ENCODE assay signal across 1 cellular context in genomic region chr14:74951443-74952194, GRCh38.
TF ChIP-seq lines count a peak whose summit lies in the region.

No MANE protein-coding gene starts in this region.

TF ChIP-seq in HepG2, 621 proteins besides CTCF, POLR2A, EP300 and RAD21 (continued from another document):
- TF ChIP-seq, protein P1, sequence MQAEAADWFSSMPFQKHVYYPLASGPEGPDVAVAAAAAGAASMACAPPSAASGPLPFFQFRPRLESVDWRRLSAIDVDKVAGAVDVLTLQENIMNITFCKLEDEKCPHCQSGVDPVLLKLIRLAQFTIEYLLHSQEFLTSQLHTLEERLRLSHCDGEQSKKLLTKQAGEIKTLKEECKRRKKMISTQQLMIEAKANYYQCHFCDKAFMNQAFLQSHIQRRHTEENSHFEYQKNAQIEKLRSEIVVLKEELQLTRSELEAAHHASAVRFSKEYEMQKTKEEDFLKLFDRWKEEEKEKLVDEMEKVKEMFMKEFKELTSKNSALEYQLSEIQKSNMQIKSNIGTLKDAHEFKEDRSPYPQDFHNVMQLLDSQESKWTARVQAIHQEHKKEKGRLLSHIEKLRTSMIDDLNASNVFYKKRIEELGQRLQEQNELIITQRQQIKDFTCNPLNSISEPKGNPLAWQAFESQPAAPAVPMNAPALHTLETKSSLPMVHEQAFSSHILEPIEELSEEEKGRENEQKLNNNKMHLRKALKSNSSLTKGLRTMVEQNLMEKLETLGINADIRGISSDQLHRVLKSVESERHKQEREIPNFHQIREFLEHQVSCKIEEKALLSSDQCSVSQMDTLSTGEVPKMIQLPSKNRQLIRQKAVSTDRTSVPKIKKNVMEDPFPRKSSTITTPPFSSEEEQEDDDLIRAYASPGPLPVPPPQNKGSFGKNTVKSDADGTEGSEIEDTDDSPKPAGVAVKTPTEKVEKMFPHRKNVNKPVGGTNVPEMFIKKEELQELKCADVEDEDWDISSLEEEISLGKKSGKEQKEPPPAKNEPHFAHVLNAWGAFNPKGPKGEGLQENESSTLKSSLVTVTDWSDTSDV (CRISPR knock-in tag; IDR thresholded peaks at IDR 0.05), result no peak
- TF ChIP-seq AGO1 (IDR thresholded peaks at IDR 0.05; ENCODE audit: low read depth, low read length, poor library complexity, severe bottlenecking) (peak; percentile 56), CHD4 (IDR thresholded peaks at IDR 0.05; ENCODE audit: borderline replicate concordance, low read length) (no peak), FOXC1 (CRISPR knock-in tag; IDR thresholded peaks at IDR 0.05; ENCODE audit: borderline replicate concordance) (no peak), HHEX (CRISPR knock-in tag; IDR thresholded peaks at IDR 0.05) (no peak), ZNF138 (CRISPR knock-in tag; IDR thresholded peaks at IDR 0.05; ENCODE audit: low read depth) (no peak), POLR2G (IDR thresholded peaks at IDR 0.05; ENCODE audit: low read depth, low read length) (peak; percentile 24), ZBTB7B (CRISPR knock-in tag; IDR thresholded peaks at IDR 0.05) (peak; percentile 85), MED13 (CRISPR knock-in tag; IDR thresholded peaks at IDR 0.05) (no peak), ATF1 (CRISPR knock-in tag; IDR thresholded peaks at IDR 0.05) (no peak), ZIK1 (CRISPR knock-in tag; IDR thresholded peaks at IDR 0.05; ENCODE audit: borderline replicate concordance, low read depth) (peak; percentile 16; the same call in 1 of the 2 replicates), JUN (CRISPR knock-in tag; IDR thresholded peaks at IDR 0.05) (no peak), CHCHD3 (CRISPR knock-in tag; IDR thresholded peaks at IDR 0.05) (0 out of 2 replicates have a peak, but pooled peaks have one; percentile 75), EHMT2 (IDR thresholded peaks at IDR 0.05; ENCODE audit: borderline replicate concordance, low read depth, low read length) (no peak)
- TF ChIP-seq, protein P2, sequence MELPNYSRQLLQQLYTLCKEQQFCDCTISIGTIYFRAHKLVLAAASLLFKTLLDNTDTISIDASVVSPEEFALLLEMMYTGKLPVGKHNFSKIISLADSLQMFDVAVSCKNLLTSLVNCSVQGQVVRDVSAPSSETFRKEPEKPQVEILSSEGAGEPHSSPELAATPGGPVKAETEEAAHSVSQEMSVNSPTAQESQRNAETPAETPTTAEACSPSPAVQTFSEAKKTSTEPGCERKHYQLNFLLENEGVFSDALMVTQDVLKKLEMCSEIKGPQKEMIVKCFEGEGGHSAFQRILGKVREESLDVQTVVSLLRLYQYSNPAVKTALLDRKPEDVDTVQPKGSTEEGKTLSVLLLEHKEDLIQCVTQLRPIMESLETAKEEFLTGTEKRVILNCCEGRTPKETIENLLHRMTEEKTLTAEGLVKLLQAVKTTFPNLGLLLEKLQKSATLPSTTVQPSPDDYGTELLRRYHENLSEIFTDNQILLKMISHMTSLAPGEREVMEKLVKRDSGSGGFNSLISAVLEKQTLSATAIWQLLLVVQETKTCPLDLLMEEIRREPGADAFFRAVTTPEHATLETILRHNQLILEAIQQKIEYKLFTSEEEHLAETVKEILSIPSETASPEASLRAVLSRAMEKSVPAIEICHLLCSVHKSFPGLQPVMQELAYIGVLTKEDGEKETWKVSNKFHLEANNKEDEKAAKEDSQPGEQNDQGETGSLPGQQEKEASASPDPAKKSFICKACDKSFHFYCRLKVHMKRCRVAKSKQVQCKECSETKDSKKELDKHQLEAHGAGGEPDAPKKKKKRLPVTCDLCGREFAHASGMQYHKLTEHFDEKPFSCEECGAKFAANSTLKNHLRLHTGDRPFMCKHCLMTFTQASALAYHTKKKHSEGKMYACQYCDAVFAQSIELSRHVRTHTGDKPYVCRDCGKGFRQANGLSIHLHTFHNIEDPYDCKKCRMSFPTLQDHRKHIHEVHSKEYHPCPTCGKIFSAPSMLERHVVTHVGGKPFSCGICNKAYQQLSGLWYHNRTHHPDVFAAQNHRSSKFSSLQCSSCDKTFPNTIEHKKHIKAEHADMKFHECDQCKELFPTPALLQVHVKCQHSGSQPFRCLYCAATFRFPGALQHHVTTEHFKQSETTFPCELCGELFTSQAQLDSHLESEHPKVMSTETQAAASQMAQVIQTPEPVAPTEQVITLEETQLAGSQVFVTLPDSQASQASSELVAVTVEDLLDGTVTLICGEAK (IDR thresholded peaks at IDR 0.05), result no peak
- TF ChIP-seq, protein P2 (CRISPR knock-in tag; IDR thresholded peaks at IDR 0.05), result 0 out of 2 replicates have a peak, but pooled peaks have one; percentile 38
TF ChIP-seq in HepG2: peak in this region for 85.
